ENCODE assay signal across 10 cellular contexts in genomic region chr20:59082077-59082740, GRCh38. TPM values are rescaled to one million over a fixed set of nuclear protein-coding genes. Genes with fewer than 3 reads are reported as not detected.
DNase-seq lines count a peak whose midpoint lies in the region; ATAC-seq and TF ChIP-seq lines count a peak whose summit lies in the region.
"Had no signal": no experiment of that assay in that cellular context is flagged by ENCODE, and none has a peak within 500 bp of the region (broad histone marks: within the 10 kb centered on the region; RNA-seq: fewer than 3 reads in every experiment).

No MANE protein-coding gene starts in this region.

- H3K27me3 ChIP-seq in A673 (replicated peaks; ENCODE audit: insufficient read depth, low read depth, low read length, poor library complexity), result peaks cover 42% of the 10 kb centered on the region
- peaks cover 9% of the 10 kb centered on the region for H3K27me3 ChIP-seq in Panc1 (ENCODE audit: control insufficient read depth, insufficient read depth, low read length)
- H3K27me3 ChIP-seq: right atrium auricular region had no signal

- no peak for ATAC-seq in Panc1
- ATAC-seq in stimulated activated naive B cell treated with anti-CD40 and anti-IgM and Interleukin-4, amounts not matched to agents 10 μg/mL and 1 μg/mL and 100 μg/mL, for 72 hours (replicated peaks), result no peak
- ATAC-seq in GM19328 (IDR thresholded peaks at IDR 0.05; ENCODE audit: unreplicated experiment), result no peak

- no peaks in the 10 kb centered on the region for H3K9me3 Mint-ChIP-seq in stimulated activated naive B cell treated with anti-CD40 and anti-IgM and Interleukin-4, amounts not matched to agents 10 μg/mL and 1 μg/mL and 100 μg/mL, for 72 hours
- H3K9me3 Mint-ChIP-seq: activated CD4-positive, alpha-beta memory T cell treated with anti-CD3 and anti-CD28 coated beads, Interleukin-2, amount 10 ng/mL, durations not matched to agents 7 days and 5 days had no signal

- TF ChIP-seq CTCF in A673 (conservative IDR thresholded peaks at IDR 0.05; ENCODE audit: low read depth, low read length) (peak; percentile 60), GM13977 (IDR thresholded peaks at IDR 0.05; ENCODE audit: extremely low read depth, insufficient read depth, missing control alignments) (peak; percentile 32), Panc1 (IDR thresholded peaks at IDR 0.05) (peak; percentile 28; the same call in 1 of the 2 replicates), fibroblast of pulmonary artery (IDR thresholded peaks at IDR 0.05; ENCODE audit: low read length, missing control alignments) (peak; percentile 35)

- no peak overlapping the region for H3K27ac Mint-ChIP-seq in stimulated activated naive B cell treated with anti-CD40 and anti-IgM and Interleukin-4, amounts not matched to agents 10 μg/mL and 1 μg/mL and 100 μg/mL, for 72 hours
- H3K27ac Mint-ChIP-seq: activated CD4-positive, alpha-beta memory T cell treated with anti-CD3 and anti-CD28 coated beads, Interleukin-2, amount 10 ng/mL, durations not matched to agents 7 days and 5 days had no signal

- DNase-seq in A673 (ENCODE audit: low spot score) (peak; percentile 55), GM13977 (ENCODE audit: low spot score) (no peak), Panc1 (ENCODE audit: low read depth, low spot score) (no peak), fibroblast of pulmonary artery (ENCODE audit: low read depth) (peak; percentile 4), LoVo (ENCODE audit: low spot score) (no peak)
- no peak for DNase-seq in activated naive CD4-positive, alpha-beta T cell (lab: John Stamatoyannopoulos, UW)
- no peak for DNase-seq in stimulated activated naive B cell treated with anti-CD40 and anti-IgM and Interleukin-4, amounts not matched to agents 10 μg/mL and 1 μg/mL and 100 μg/mL, for 72 hours
- DNase-seq: activated CD4-positive, alpha-beta memory T cell treated with anti-CD3 and anti-CD28 coated beads, Interleukin-2, amount 10 ng/mL, durations not matched to agents 7 days and 5 days had no signal

- BruUV-seq in A673 (replicated peaks; lab: Mats Ljungman, UMichigan) (no TSS peak), Panc1 (replicated peaks; lab: Mats Ljungman, UMichigan) (no TSS peak)

- intact Hi-C loops in A673 (cut with micrococcal nuclease; ENCODE audit: unreplicated experiment) (loop anchor here (10.0 kb wide), 1 partner anchor 207 kb away; no protein-coding TSS in a partner anchor), Panc1 (cut with micrococcal nuclease; ENCODE audit: unreplicated experiment) (no loop called here)

- H3K4me3 ChIP-seq in A673 (ENCODE audit: low read depth, low read length, poor library complexity, severe bottlenecking), result no peak overlapping the region
- no peak overlapping the region for H3K4me3 ChIP-seq in Panc1 (ENCODE audit: low read depth in 2 of 2, low read length in 2 of 2)
- H3K4me3 ChIP-seq in fibroblast of pulmonary artery (replicated peaks; ENCODE audit: low read depth, low read length), result no peak overlapping the region
- H3K4me3 ChIP-seq: right atrium auricular region had no signal

- H3K9me3 ChIP-seq in A673 (ENCODE audit: low read depth, low read length, poor library complexity, severe bottlenecking), result no peaks in the 10 kb centered on the region
- no peaks in the 10 kb centered on the region for H3K9me3 ChIP-seq in Panc1 (ENCODE audit: control insufficient read depth, insufficient read depth, low read depth, low read length)
- H3K9me3 ChIP-seq: right atrium auricular region had no signal

- H3K4me1 Mint-ChIP-seq in stimulated activated naive B cell treated with anti-CD40 and anti-IgM and Interleukin-4, amounts not matched to agents 10 μg/mL and 1 μg/mL and 100 μg/mL, for 72 hours, result peaks cover 6 to 15% of the 10 kb centered on the region in 2 donors

- POLR2A ChIA-PET in A673 (lab: Charles Lee; ENCODE audit: low non-redundant PET), result no interaction called here
- POLR2A ChIA-PET in Panc1 (lab: Charles Lee), result no interaction called here

- no peaks in the 10 kb centered on the region for H3K36me3 ChIP-seq in A673 (ENCODE audit: insufficient read depth, low read length, poor library complexity, severe bottlenecking)
- no peaks in the 10 kb centered on the region for H3K36me3 ChIP-seq in Panc1 (ENCODE audit: control insufficient read depth, insufficient read depth, low read length)
- H3K36me3 ChIP-seq: right atrium auricular region had no signal

- H3K27ac ChIP-seq in A673 (ENCODE audit: low read depth, low read length, poor library complexity, severe bottlenecking) (no peak overlapping the region), Panc1 (ENCODE audit: low read length) (no peak overlapping the region)
- H3K27ac ChIP-seq: right atrium auricular region had no signal

- no peaks in the 10 kb centered on the region for H3K36me3 Mint-ChIP-seq in stimulated activated naive B cell treated with anti-CD40 and anti-IgM and Interleukin-4, amounts not matched to agents 10 μg/mL and 1 μg/mL and 100 μg/mL, for 72 hours

- H3K4me1 ChIP-seq in A673 (ENCODE audit: insufficient read depth, low read length, poor library complexity, severe bottlenecking), result no peaks in the 10 kb centered on the region
- no peaks in the 10 kb centered on the region for H3K4me1 ChIP-seq in Panc1 (ENCODE audit: control insufficient read depth, insufficient read depth, low read length)

- CTCF ChIA-PET in A673 (lab: Charles Lee) (interaction anchor here (1.0 kb wide), 1 partner anchor 9 kb away, joined by 16 read pairs; no protein-coding TSS in a partner anchor), Panc1 (lab: Charles Lee) (no interaction called here)

- H3K4me3 Mint-ChIP-seq in stimulated activated naive B cell treated with anti-CD40 and anti-IgM and Interleukin-4, amounts not matched to agents 10 μg/mL and 1 μg/mL and 100 μg/mL, for 72 hours, result no peak overlapping the region
- H3K4me3 Mint-ChIP-seq: activated CD4-positive, alpha-beta memory T cell treated with anti-CD3 and anti-CD28 coated beads, Interleukin-2, amount 10 ng/mL, durations not matched to agents 7 days and 5 days had no signal

- peaks cover 21 to 23% of the 10 kb centered on the region in 2 donors for H3K27me3 Mint-ChIP-seq in stimulated activated naive B cell treated with anti-CD40 and anti-IgM and Interleukin-4, amounts not matched to agents 10 μg/mL and 1 μg/mL and 100 μg/mL, for 72 hours

- in situ Hi-C loops in GM13977 (cut with MboI; ENCODE audit: low pct_unique_long_range_greater_than_20kb, low sequenced_read_pairs, unreplicated experiment), result loop anchor here (25.0 kb wide), 1 partner anchor 220 kb away; the partner anchor contains the start of genes GNAS and GNAS-AS1
- in situ Hi-C loops in Panc1 (cut with HindIII; ENCODE audit: low pct_unique_long_range_greater_than_20kb, low sequenced_read_pairs), result no loop called here

RNA-seq across cellular contexts. Expression of gene PRELID3B, which starts 39.6 kb away (rescaled TPM):
- total RNA-seq in A673 (2021) (81.9 and 83.4 TPM in 2 replicates), Panc1 (2021; ENCODE audit: unreplicated experiment) (131 TPM)
- 108 TPM for polyA plus RNA-seq in Panc1 (2012; ENCODE audit: insufficient read length)

RNA-seq across cellular contexts. Expression of gene ATP5F1E, which starts 50.1 kb away (rescaled TPM):
- total RNA-seq in A673 (2021) (73.7 and 76.8 TPM in 2 replicates), Panc1 (2021; ENCODE audit: unreplicated experiment) (90.6 TPM)
- polyA plus RNA-seq in Panc1 (2012; ENCODE audit: insufficient read length), result 203 TPM

Comparison
In these comparisons a context has a peak if more than half of its experiments do, and no peak if none do; other contexts are left out.
1. DNase-seq: peak in A673 (single experiment) and fibroblast of pulmonary artery (single experiment); none in GM13977 (single experiment), Panc1 (single experiment), activated naive CD4-positive, alpha-beta T cell (0 of 4), LoVo (single experiment) and stimulated activated naive B cell treated with anti-CD40 and anti-IgM and Interleukin-4, amounts not matched to agents 10 μg/mL and 1 μg/mL and 100 μg/mL, for 72 hours (single experiment).
2. Peak in every context shown above with its lines, with median percentiles within 50 percentile points of each other: CTCF ChIP-seq.